In the genomic region with DNA sequence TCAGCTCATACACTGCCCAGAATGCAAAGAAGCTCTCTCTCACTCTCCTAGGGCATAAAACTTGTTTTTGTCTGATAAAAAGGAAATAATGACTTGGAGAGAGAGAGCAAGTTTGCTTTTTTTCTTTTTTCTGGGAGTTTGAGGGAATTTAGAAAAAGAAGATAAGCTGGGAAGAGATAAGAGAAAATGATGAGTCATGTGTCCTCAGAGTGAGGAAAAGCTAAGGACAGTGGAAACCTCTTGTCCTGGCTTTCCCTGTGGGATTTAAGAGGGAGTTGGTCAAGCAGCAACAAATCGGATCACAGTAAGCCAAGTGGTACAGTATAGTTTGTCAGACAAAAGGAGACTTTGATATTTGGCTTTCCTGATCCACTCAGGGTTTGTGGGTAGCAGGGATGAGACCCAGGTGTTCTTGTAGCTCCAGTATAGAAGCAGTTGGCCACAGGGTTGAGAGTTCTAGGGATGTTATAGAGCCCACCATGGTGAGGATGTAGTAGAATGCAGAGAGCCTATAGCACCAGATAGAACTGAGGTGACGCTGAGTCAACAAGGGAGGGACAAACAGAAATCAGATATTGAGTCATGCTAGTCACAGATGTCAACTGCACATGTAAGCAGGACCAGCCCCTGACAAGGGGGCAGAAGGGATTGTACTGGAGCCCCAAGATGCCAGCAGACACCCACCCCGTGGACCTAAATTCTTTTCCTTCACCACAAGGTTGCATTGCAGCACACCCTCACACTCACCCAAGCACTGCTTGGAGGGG, we compare ENCODE assay signal across 1 cellular context.
TF ChIP-seq lines count a peak whose summit lies in the region.

No MANE protein-coding gene starts in this region.

TF ChIP-seq in H1, 55 proteins besides CTCF, POLR2A, EP300 and RAD21 (continued from another document):
- TF ChIP-seq CHD7 (IDR thresholded peaks at IDR 0.05; ENCODE audit: insufficient replicate concordance, low read length) = no peak
- no peak for TF ChIP-seq KDM5A (IDR thresholded peaks at IDR 0.05; ENCODE audit: low read length)
- TF ChIP-seq SIN3A (conservative IDR thresholded peaks at IDR 0.05 in 1 of 2, IDR thresholded peaks at IDR 0.05 in 1 of 2; ENCODE audit: low read depth in 1 of 2, low read length in 2 of 2) = no peak
- TF ChIP-seq BCL11A (IDR thresholded peaks at IDR 0.05; ENCODE audit: low read depth in 2 of 2, low read length in 2 of 2) = no peak
- TF ChIP-seq POLR2AphosphoS5 (IDR thresholded peaks at IDR 0.05; ENCODE audit: low read depth, low read length) = no peak
- TF ChIP-seq SP2 (IDR thresholded peaks at IDR 0.05; ENCODE audit: low read length) = no peak
- TF ChIP-seq GABPA (IDR thresholded peaks at IDR 0.05; ENCODE audit: borderline replicate concordance, insufficient read depth, low read length) = no peak
TF ChIP-seq in H1: peak in this region for 0.
